ENCODE assay signal across 8 cellular contexts in genomic region chr17:1399679-1400512, GRCh38. TPM values are rescaled to one million over a fixed set of nuclear protein-coding genes. Genes with fewer than 3 reads are reported as not detected.
DNase-seq lines count a peak whose midpoint lies in the region; ATAC-seq and TF ChIP-seq lines count a peak whose summit lies in the region.

TSS of gene YWHAE (minus strand) at chr17:1400222. CDS start at chr17:1400110, 112 bp downstream.

- POLR2A ChIA-PET in OCI-LY7 (lab: Charles Lee): interaction anchor here (0.7 kb wide), 1 partner anchor 116 kb away, joined by 3 read pairs; the partner anchor contains the start of gene INPP5K

- peaks cover 22% of the 10 kb centered on the region for H4K20me1 ChIP-seq in OCI-LY7 (ENCODE audit: insufficient read depth, low read length)

- peaks cover 44% of the 10 kb centered on the region for H3K36me3 ChIP-seq in OCI-LY7 (ENCODE audit: insufficient read depth, low read length)

- TF ChIP-seq CTCF in OCI-LY7 (conservative IDR thresholded peaks at IDR 0.05; ENCODE audit: low read length): no peak

- H3K79me2 ChIP-seq in OCI-LY7 (ENCODE audit: insufficient read depth, low read depth, low read length): peaks cover 50% of the 10 kb centered on the region

- H3K4me3 ChIP-seq in OCI-LY7 (ENCODE audit: low read depth, low read length, poor library complexity, severe bottlenecking) (peak within 1 kb of the TSS; percentile 97), mononuclear cell (ENCODE audit: low read length) (peak within 1 kb of the TSS; percentile 99)

- H3K9me3 ChIP-seq in OCI-LY7 (ENCODE audit: low read length): no peaks in the 10 kb centered on the region
- no peaks in the 10 kb centered on the region for H3K9me3 ChIP-seq in mononuclear cell (ENCODE audit: low read depth, low read length)

- H3K27me3 ChIP-seq in mononuclear cell (ENCODE audit: insufficient read depth, low read length): no peaks in the 10 kb centered on the region

- H3K4me2 ChIP-seq in OCI-LY7 (ENCODE audit: low read length): peak within 1 kb of the TSS; percentile 90

- intact Hi-C loops in OCI-LY7 (cut with micrococcal nuclease; ENCODE audit: unreplicated experiment): loop anchor here (1.0 kb wide), 1 partner anchor 35 kb away; no protein-coding TSS in a partner anchor

- CTCF ChIA-PET in OCI-LY7 (lab: Charles Lee; ENCODE audit: unreplicated experiment): no interaction called here

- peak within 1 kb of the TSS; percentile 87 for H2AFZ ChIP-seq in OCI-LY7 (ENCODE audit: low read length)

- H3K9me2 ChIP-seq in OCI-LY7 (ENCODE audit: insufficient read depth, low read length): no peaks in the 10 kb centered on the region

- BruUV-seq in OCI-LY7 (replicated peaks; lab: Mats Ljungman, UMichigan): no TSS peak

- ATAC-seq in GM21526 (IDR thresholded peaks at IDR 0.05; ENCODE audit: low FRiP score, unreplicated experiment): peak; percentile 79

- DNase-seq in D341Med (ENCODE audit: low spot score) (peak; percentile 92), HuH-7.5 (ENCODE audit: low spot score) (peak; percentile 80), OCI-LY7 (ENCODE audit: low spot score) (peak; percentile 95), activated T-cell treated with anti-CD3 and anti-CD28 coated beads for 24 hours (ENCODE audit: low read depth) (peak; percentile 96), epidermal melanocyte (ENCODE audit: insufficient read length, low spot score) (peak; percentile 94)
- DNase-seq in stimulated activated CD8-positive, alpha-beta memory T cell treated with anti-CD3 and anti-CD28 coated beads, Interleukin-4, amount 100 ng/mL, for 1 hour (ENCODE audit: low read depth in 2 of 2, low spot score in 1 of 2): peak; percentile 91 to 92

- H3K27ac ChIP-seq in OCI-LY7 (ENCODE audit: low read depth, low read length, poor library complexity, severe bottlenecking): peak within 1 kb of the TSS; percentile 72

- H3K4me1 ChIP-seq in OCI-LY7 (ENCODE audit: insufficient read depth, low read length, poor library complexity, severe bottlenecking): peaks cover 26% of the 10 kb centered on the region
- H3K4me1 ChIP-seq in mononuclear cell (ENCODE audit: insufficient read depth, low read length): peaks cover 52% of the 10 kb centered on the region

RNA-seq across cellular contexts. Expression of gene YWHAE, which starts in this region (rescaled TPM):
- 267 and 467 TPM in 2 replicates for total RNA-seq in OCI-LY7 (2014; rRNA removed; shearing (Covaris generic))
- total RNA-seq in OCI-LY7 (2022): 646 and 654 TPM in 2 replicates
- 202 TPM for total RNA-seq in mononuclear cell

Comparison
In these comparisons a context has a peak if more than half of its experiments do, and no peak if none do; other contexts are left out.
1. Peak in every context shown above with its lines: DNase-seq, ATAC-seq, H3K4me3 ChIP-seq and H3K27ac ChIP-seq.